Comparison of ENCODE assay signal across 10 cellular contexts in genomic region chr10:112535432-112536038, GRCh38.
DNase-seq lines count a peak whose midpoint lies in the region; ATAC-seq and TF ChIP-seq lines count a peak whose summit lies in the region.
"Had no signal": no experiment of that assay in that cellular context is flagged by ENCODE, and none has a peak within 500 bp of the region (broad histone marks: within the 10 kb centered on the region; RNA-seq: fewer than 3 reads in every experiment).

No MANE protein-coding gene starts in this region.

- H3K4me3 ChIP-seq in SK-N-SH (ENCODE audit: low read depth in 2 of 2, low read length in 1 of 2) (no peak overlapping the region), stomach smooth muscle (ENCODE audit: low read length in 2 of 2) (peak overlapping the region; percentile 24 to 41)

- ATAC-seq in SK-N-SH treated with all-trans-retinoic acid at 6 μM for 48 hours: peak; percentile 26; the same call in 2 of the 3 replicates
- ATAC-seq in HG02938 (IDR thresholded peaks at IDR 0.05; ENCODE audit: unreplicated experiment): peak; percentile 34
- ATAC-seq: stimulated activated naive B cell treated with anti-CD40 and anti-IgM and Interleukin-4, amounts not matched to agents 10 μg/mL and 1 μg/mL and 100 μg/mL, for 72 hours had no signal

- no peaks in the 10 kb centered on the region for H3K27me3 ChIP-seq in SK-N-SH (ENCODE audit: insufficient read depth)
- no peaks in the 10 kb centered on the region for H3K27me3 ChIP-seq in stomach smooth muscle (ENCODE audit: control insufficient read depth in 1 of 2, insufficient read depth in 2 of 2, low read length in 2 of 2)

- H2AFZ ChIP-seq in SK-N-SH (ENCODE audit: low read depth): no peak overlapping the region

- H4K20me1 ChIP-seq in SK-N-SH (ENCODE audit: insufficient read depth): no peaks in the 10 kb centered on the region

- H3K9ac ChIP-seq in SK-N-SH (no peak overlapping the region), stomach smooth muscle (ENCODE audit: low read length in 2 of 2) (no peak overlapping the region)

- H3K36me3 ChIP-seq in SK-N-SH (replicated peaks in 1 of 2; ENCODE audit: control insufficient read depth in 1 of 2, insufficient read depth in 2 of 2, low read length in 1 of 2): peaks cover 9% of the 10 kb centered on the region in 2 experiments
- peaks cover 0 to 5% of the 10 kb centered on the region in 2 donors for H3K36me3 ChIP-seq in stomach smooth muscle (ENCODE audit: control insufficient read depth in 2 of 2, insufficient read depth in 2 of 2, low read length in 2 of 2)

- H3K4me1 Mint-ChIP-seq in brain: peaks cover 49% of the 10 kb centered on the region

- no peak for DNase-seq in SK-N-SH
- no peak for DNase-seq in NCI-H1105 treated with DMSO at 0.1 percent for 48 hours (lab: John Stamatoyannopoulos, UW)
- DNase-seq in GDM1 (lab: John Stamatoyannopoulos, UW): no peak
- DNase-seq in dedifferentiated amniotic fluid mesenchymal stem cell (ENCODE audit: extremely low spot score): no peak
- DNase-seq: activated CD4-positive, alpha-beta T cell treated with anti-CD3 and anti-CD28 coated beads, Interleukin-2, amount 10 ng/mL, durations not matched to agents 24 days and 14 days; stimulated activated naive B cell treated with anti-CD40 and anti-IgM and Interleukin-4, amounts not matched to agents 10 μg/mL and 1 μg/mL and 100 μg/mL, for 72 hours had no signal

- TF ChIP-seq RAD21 in SK-N-SH (IDR thresholded peaks at IDR 0.05; ENCODE audit: low read length): no peak

- WGBS in SK-N-SH (ENCODE audit: low lambda C conversion rate): 80% methylated on average over 4 of the region's 4 CpGs

- H3K27ac Mint-ChIP-seq in brain: peak overlapping the region in 2 of 5 experiments; percentile 71 to 75
- H3K27ac Mint-ChIP-seq: activated CD4-positive, alpha-beta T cell treated with anti-CD3 and anti-CD28 coated beads, Interleukin-2, amount 10 ng/mL, durations not matched to agents 24 days and 14 days; stimulated activated naive B cell treated with anti-CD40 and anti-IgM and Interleukin-4, amounts not matched to agents 10 μg/mL and 1 μg/mL and 100 μg/mL, for 72 hours had no signal

- TF ChIP-seq EP300 in SK-N-SH (IDR thresholded peaks at IDR 0.05; ENCODE audit: borderline replicate concordance in 1 of 2, low read depth in 1 of 2, low read length in 1 of 2): no peak

- H3K9me3 ChIP-seq in SK-N-SH (no peaks in the 10 kb centered on the region), stomach smooth muscle (ENCODE audit: control insufficient read depth in 2 of 2, low read length in 2 of 2) (no peaks in the 10 kb centered on the region)

- H3K4me3 Mint-ChIP-seq in brain: peak overlapping the region in 3 of 5 experiments; percentile 5 to 48 (median 22)
- H3K4me3 Mint-ChIP-seq: activated CD4-positive, alpha-beta T cell treated with anti-CD3 and anti-CD28 coated beads, Interleukin-2, amount 10 ng/mL, durations not matched to agents 24 days and 14 days; stimulated activated naive B cell treated with anti-CD40 and anti-IgM and Interleukin-4, amounts not matched to agents 10 μg/mL and 1 μg/mL and 100 μg/mL, for 72 hours had no signal

- peaks cover 23% of the 10 kb centered on the region for H3K36me3 Mint-ChIP-seq in brain

- no peaks in the 10 kb centered on the region for H3K9me3 Mint-ChIP-seq in brain

- H3K27me3 Mint-ChIP-seq in brain: peaks cover 2% of the 10 kb centered on the region
- H3K27me3 Mint-ChIP-seq: stimulated activated naive B cell treated with anti-CD40 and anti-IgM and Interleukin-4, amounts not matched to agents 10 μg/mL and 1 μg/mL and 100 μg/mL, for 72 hours had no signal

- H3K4me2 ChIP-seq in SK-N-SH: no peak overlapping the region

- peaks cover 0 to 4% of the 10 kb centered on the region in 2 experiments; a peak in 2 of 4 replicates for H3K4me1 ChIP-seq in SK-N-SH (ENCODE audit: control insufficient read depth in 1 of 2, insufficient read depth in 2 of 2, low read depth in 1 of 2, low read length in 1 of 2)
- H3K4me1 ChIP-seq in stomach smooth muscle (ENCODE audit: control insufficient read depth, insufficient read depth, low read length): no peaks in the 10 kb centered on the region

- no peaks in the 10 kb centered on the region for H3K9me2 ChIP-seq in SK-N-SH

- CTCF ChIA-PET in SK-N-SH (lab: Yijun Ruan, JAX): interaction anchor here (1.0 to 1.3 kb wide), 3 partner anchors 10 to 63 kb away, joined by 3 read pairs; no protein-coding TSS in a partner anchor

- TF ChIP-seq CTCF in SK-N-SH (IDR thresholded peaks at IDR 0.05) (no peak), brain (conservative IDR thresholded peaks at IDR 0.05) (no peak)

- no peaks in the 10 kb centered on the region for H3K79me2 ChIP-seq in SK-N-SH (ENCODE audit: insufficient read depth)

- POLR2A ChIA-PET in SK-N-SH (lab: Yijun Ruan, JAX): no interaction called here

- H3K27ac ChIP-seq in SK-N-SH (ENCODE audit: low read depth in 2 of 2, low read length in 1 of 2): no peak overlapping the region
- no peak overlapping the region for H3K27ac ChIP-seq in stomach smooth muscle (ENCODE audit: low read length)

- H3F3A ChIP-seq in SK-N-SH (replicated peaks; ENCODE audit: insufficient read depth): no peaks in the 10 kb centered on the region

TF ChIP-seq in SK-N-SH treated with all-trans-retinoic acid at 6 μM for 48 hours, 23 proteins besides CTCF, POLR2A, EP300 and RAD21 (continues in another document):
- TF ChIP-seq PPARA (CRISPR knock-in tag; IDR thresholded peaks at IDR 0.05; ENCODE audit: borderline replicate concordance) (no peak), ARNTL (CRISPR knock-in tag; IDR thresholded peaks at IDR 0.05; ENCODE audit: borderline replicate concordance, low read depth) (no peak), ZNF70 (CRISPR knock-in tag; IDR thresholded peaks at IDR 0.05) (no peak), TOX (CRISPR knock-in tag; IDR thresholded peaks at IDR 0.05; ENCODE audit: borderline replicate concordance) (no peak), TSHZ2 (CRISPR knock-in tag; IDR thresholded peaks at IDR 0.05) (no peak)

TF ChIP-seq in SK-N-SH, 30 proteins besides CTCF, POLR2A, EP300 and RAD21 (continues in another document):
- TF ChIP-seq TAF1 (IDR thresholded peaks at IDR 0.05; ENCODE audit: borderline replicate concordance, low read depth, low read length) (no peak), IRF3 (IDR thresholded peaks at IDR 0.05; ENCODE audit: low read depth, low read length) (no peak), REST (IDR thresholded peaks at IDR 0.05; ENCODE audit: low read depth, low read length) (no peak), GABPA (IDR thresholded peaks at IDR 0.05; ENCODE audit: low read depth) (no peak), MXI1 (IDR thresholded peaks at IDR 0.05; ENCODE audit: low read depth, low read length) (no peak), MEF2A (IDR thresholded peaks at IDR 0.05; ENCODE audit: borderline replicate concordance, low read depth) (no peak), YY1 (IDR thresholded peaks at IDR 0.05; ENCODE audit: low read depth) (no peak), TCF12 (IDR thresholded peaks at IDR 0.05) (no peak), NRF1 (IDR thresholded peaks at IDR 0.05; ENCODE audit: low read depth, low read length) (no peak), MAX (IDR thresholded peaks at IDR 0.05; ENCODE audit: low read depth) (no peak)

Comparison
In these comparisons a context has a peak if more than half of its experiments do, and no peak if none do; other contexts are left out.
1. H3K4me3 ChIP-seq: peak in stomach smooth muscle (2 of 2); none in SK-N-SH (0 of 2).